ENCODE assay signal across 10 cellular contexts in the genomic region with DNA sequence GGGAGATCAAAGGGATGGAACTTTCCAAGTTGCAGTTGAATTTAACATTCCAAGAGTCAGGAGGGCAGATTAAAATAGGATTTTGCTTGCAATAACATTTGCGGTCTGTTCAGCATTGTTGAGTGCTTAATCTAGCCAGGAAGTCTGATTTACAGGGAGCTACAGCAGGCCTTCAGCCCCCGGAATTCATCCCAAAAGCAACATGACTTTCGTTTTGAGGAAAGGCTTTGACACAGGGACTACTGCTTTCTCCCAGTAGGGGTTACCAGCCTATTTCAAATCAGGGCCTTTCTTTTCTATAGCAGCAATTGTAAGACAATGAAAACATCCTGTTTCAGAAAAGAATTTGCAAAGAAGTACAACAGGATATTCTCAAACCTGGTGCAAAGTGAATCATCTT.
A peak's percentile ranks its signal among the peaks of the same experiment; 100 is the strongest.
DNase-seq lines count a peak whose midpoint lies in the region; ATAC-seq, FAIRE-seq and TF ChIP-seq lines count a peak whose summit lies in the region.
"Had no signal": no experiment of that assay in that cellular context is flagged by ENCODE, and none has a peak within 500 bp of the region (broad histone marks: within the 10 kb centered on the region; RNA-seq: fewer than 3 reads in every experiment).

No MANE protein-coding gene starts in this region.

- TF ChIP-seq POLR2A in endothelial cell of umbilical vein (IDR thresholded peaks at IDR 0.05; ENCODE audit: low read depth, low read length) (no peak), GM12891 (IDR thresholded peaks at IDR 0.05; ENCODE audit: low read depth, low read length) (no peak)

- CTCF ChIA-PET in activated CD8-positive, alpha-beta memory T cell treated with anti-CD3 and anti-CD28 coated beads, Interleukin-2, amount 10 ng/mL, durations not matched to agents 7 days and 5 days (lab: Charles Lee), result no interaction called here
- CTCF ChIA-PET in endothelial cell of umbilical vein (lab: Charles Lee), result interaction anchor here (0.7 to 1.9 kb wide), 11 partner anchors 14 to 325 kb away, joined by 3 to 12 read pairs (median 4); no protein-coding TSS in a partner anchor

- H3K4me3 Mint-ChIP-seq in activated CD8-positive, alpha-beta memory T cell treated with anti-CD3 and anti-CD28 coated beads, Interleukin-2, amount 10 ng/mL, durations not matched to agents 7 days and 5 days, result no peak overlapping the region
- H3K4me3 Mint-ChIP-seq in memory B cell, result no peak overlapping the region
- H3K4me3 Mint-ChIP-seq: activated naive CD8-positive, alpha-beta T cell treated with anti-CD3 and anti-CD28 coated beads, Interleukin-2, amount 10 ng/mL, durations not matched to agents 7 days and 5 days had no signal

- H3K27ac ChIP-seq in endothelial cell of umbilical vein (ENCODE audit: insufficient read depth, low read depth, low read length), result peak overlapping the region; percentile 98
- H3K27ac ChIP-seq in aorta (ENCODE audit: low read depth in 1 of 2, low read length in 2 of 2), result peak overlapping the region; percentile 59 to 73

- H3K4me1 ChIP-seq in endothelial cell of umbilical vein (ENCODE audit: control insufficient read depth, extremely low read depth, insufficient read depth, low read length), result peaks cover 43% of the 10 kb centered on the region
- peaks cover 0 to 4% of the 10 kb centered on the region in 2 donors for H3K4me1 ChIP-seq in aorta (ENCODE audit: control insufficient read depth in 1 of 2, insufficient read depth in 2 of 2, low read length in 2 of 2)

- no peak for ATAC-seq in activated CD8-positive, alpha-beta memory T cell treated with anti-CD3 and anti-CD28 coated beads, Interleukin-2, amount 10 ng/mL, durations not matched to agents 7 days and 5 days
- ATAC-seq in memory B cell (ENCODE audit: low read depth) (peak; percentile 21), aorta (ENCODE audit: low FRiP score) (peak; percentile 81), GM18519 (IDR thresholded peaks at IDR 0.05; ENCODE audit: low FRiP score, unreplicated experiment) (no peak), HG02588 (IDR thresholded peaks at IDR 0.05; ENCODE audit: unreplicated experiment) (no peak)

- DNase-seq in activated CD8-positive, alpha-beta memory T cell treated with anti-CD3 and anti-CD28 coated beads for 24 hours, result peak; percentile 7
- DNase-seq in activated CD8-positive, alpha-beta memory T cell treated with anti-CD3 and anti-CD28 coated beads, Interleukin-2, amount 10 ng/mL, durations not matched to agents 7 days and 5 days, result no peak
- DNase-seq in endothelial cell of umbilical vein (ENCODE audit: low read depth, low spot score) (peak; percentile 85), memory B cell (ENCODE audit: low spot score in 2 of 2) (no peak), aorta (no peak), GM12891 (ENCODE audit: insufficient read length, low spot score) (no peak)
- DNase-seq: 8988T; activated naive CD8-positive, alpha-beta T cell treated with anti-CD3 and anti-CD28 coated beads, Interleukin-2, amount 10 ng/mL, durations not matched to agents 7 days and 5 days had no signal

- H3K4me2 ChIP-seq in endothelial cell of umbilical vein (ENCODE audit: insufficient read depth, low read length), result peak overlapping the region; percentile 61

- no peaks in the 10 kb centered on the region for H4K20me1 ChIP-seq in endothelial cell of umbilical vein (replicated peaks; ENCODE audit: control insufficient read depth, extremely low read depth, insufficient read depth, low read length)

- no peaks in the 10 kb centered on the region for H3K36me3 ChIP-seq in endothelial cell of umbilical vein (ENCODE audit: control insufficient read depth in 2 of 2, extremely low read depth in 1 of 2, insufficient read depth in 2 of 2, low read length in 2 of 2)
- no peaks in the 10 kb centered on the region for H3K36me3 ChIP-seq in aorta (ENCODE audit: control insufficient read depth in 1 of 2, insufficient read depth in 2 of 2, low read length in 1 of 2)

- no peaks in the 10 kb centered on the region for H3K9me1 ChIP-seq in endothelial cell of umbilical vein (replicated peaks; ENCODE audit: control insufficient read depth, extremely low read depth, insufficient read depth, low read length)

- no peaks in the 10 kb centered on the region for H3K79me2 ChIP-seq in endothelial cell of umbilical vein (ENCODE audit: control insufficient read depth, insufficient read depth, low read length)

- H3K27ac Mint-ChIP-seq in activated CD8-positive, alpha-beta memory T cell treated with anti-CD3 and anti-CD28 coated beads, Interleukin-2, amount 10 ng/mL, durations not matched to agents 7 days and 5 days, result no peak overlapping the region
- no peak overlapping the region for H3K27ac Mint-ChIP-seq in memory B cell
- H3K27ac Mint-ChIP-seq: activated naive CD8-positive, alpha-beta T cell treated with anti-CD3 and anti-CD28 coated beads, Interleukin-2, amount 10 ng/mL, durations not matched to agents 7 days and 5 days had no signal

- no TSS peak for BruUV-seq in endothelial cell of umbilical vein (replicated peaks; lab: Mats Ljungman, UMichigan)

- FAIRE-seq in endothelial cell of umbilical vein (lab: Jason Lieb, UNC), result peak; percentile 93
- FAIRE-seq in GM12891 (lab: Jason Lieb, UNC), result no peak

- no peaks in the 10 kb centered on the region for H3K36me3 Mint-ChIP-seq in activated CD8-positive, alpha-beta memory T cell treated with anti-CD3 and anti-CD28 coated beads, Interleukin-2, amount 10 ng/mL, durations not matched to agents 7 days and 5 days
- H3K36me3 Mint-ChIP-seq in memory B cell, result no peaks in the 10 kb centered on the region
- H3K36me3 Mint-ChIP-seq: activated naive CD8-positive, alpha-beta T cell treated with anti-CD3 and anti-CD28 coated beads, Interleukin-2, amount 10 ng/mL, durations not matched to agents 7 days and 5 days had no signal

- POLR2A ChIA-PET in endothelial cell of umbilical vein (lab: Charles Lee), result interaction anchor here (1.0 kb wide), 1 partner anchor 333 kb away, joined by 3 read pairs; a partner anchor contains a TSS

- peaks cover 5% of the 10 kb centered on the region for H3K4me1 Mint-ChIP-seq in activated CD8-positive, alpha-beta memory T cell treated with anti-CD3 and anti-CD28 coated beads, Interleukin-2, amount 10 ng/mL, durations not matched to agents 7 days and 5 days
- H3K4me1 Mint-ChIP-seq in memory B cell, result peaks cover 11% of the 10 kb centered on the region

- TF ChIP-seq CTCF in endothelial cell of umbilical vein (IDR thresholded peaks at IDR 0.05; ENCODE audit: extremely low read depth in 1 of 2, insufficient read depth in 1 of 2, low read depth in 1 of 2, low read length in 2 of 2), result peak; percentile 30 to 40

- no peaks in the 10 kb centered on the region for H3K9me3 Mint-ChIP-seq in activated CD8-positive, alpha-beta memory T cell treated with anti-CD3 and anti-CD28 coated beads, Interleukin-2, amount 10 ng/mL, durations not matched to agents 7 days and 5 days (ENCODE audit: low read depth)
- no peaks in the 10 kb centered on the region for H3K9me3 Mint-ChIP-seq in memory B cell

- H3K9ac ChIP-seq in endothelial cell of umbilical vein (replicated peaks; ENCODE audit: extremely low read depth, insufficient read depth, low read length), result peak overlapping the region; percentile 95

- no peaks in the 10 kb centered on the region for H3K9me3 ChIP-seq in endothelial cell of umbilical vein (replicated peaks; ENCODE audit: control insufficient read depth, insufficient read depth, low read length)
- H3K9me3 ChIP-seq in aorta (ENCODE audit: control insufficient read depth, low read length), result no peaks in the 10 kb centered on the region

- intact Hi-C loops in endothelial cell of umbilical vein (cut with micrococcal nuclease), result loop anchor here (1.0 to 5.0 kb wide), 4 partner anchors 52 to 1319 kb away; no protein-coding TSS in a partner anchor
- intact Hi-C loops in aorta (cut with DNase I), result loop anchor here in 1 of 2 donors (5.0 to 10.0 kb wide), 2 partner anchors 207 to 325 kb away; no protein-coding TSS in a partner anchor

- H3K27me3 ChIP-seq in endothelial cell of umbilical vein (ENCODE audit: control insufficient read depth in 2 of 2, insufficient read depth in 2 of 2, low read length in 2 of 2), result no peaks in the 10 kb centered on the region
- no peaks in the 10 kb centered on the region for H3K27me3 ChIP-seq in aorta (ENCODE audit: control insufficient read depth in 1 of 2, insufficient read depth in 2 of 2, low read length in 1 of 2)

- peaks cover 39% of the 10 kb centered on the region for H3K27me3 Mint-ChIP-seq in activated CD8-positive, alpha-beta memory T cell treated with anti-CD3 and anti-CD28 coated beads, Interleukin-2, amount 10 ng/mL, durations not matched to agents 7 days and 5 days
- H3K27me3 Mint-ChIP-seq in memory B cell, result peaks cover 12% of the 10 kb centered on the region

- H2AFZ ChIP-seq in endothelial cell of umbilical vein (ENCODE audit: low read depth, low read length), result peak overlapping the region; percentile 32

- dilution Hi-C loops in endothelial cell of umbilical vein (cut with MboI; ENCODE audit: extremely low pct_ligation_motif_present, low sequenced_read_pairs), result no loop called here

- 3% methylated on average over 3 of the region's 3 CpGs for whole genome bisulfite sequencing in aorta, 2 donors

- H3K4me3 ChIP-seq in endothelial cell of umbilical vein (replicated peaks in 1 of 3; ENCODE audit: insufficient read depth in 1 of 3, low read depth in 1 of 3, low read length in 3 of 3) (no peak overlapping the region), aorta (ENCODE audit: low read length in 2 of 2) (no peak overlapping the region)

TF ChIP-seq in endothelial cell of umbilical vein, 7 proteins besides CTCF, POLR2A, EP300 and RAD21:
- peak; percentile 59 for TF ChIP-seq GATA2 (IDR thresholded peaks at IDR 0.05; ENCODE audit: insufficient read depth, insufficient read length, low read depth, low read length)
- TF ChIP-seq JUN (IDR thresholded peaks at IDR 0.05; ENCODE audit: borderline replicate concordance, insufficient read depth, insufficient read length, low read depth), result peak; percentile 15
- TF ChIP-seq FOS (IDR thresholded peaks at IDR 0.05; ENCODE audit: borderline replicate concordance, insufficient read depth, low read length), result peak; percentile 43
- peak; percentile 42 for TF ChIP-seq POLR2AphosphoS5 (IDR thresholded peaks at IDR 0.05; ENCODE audit: insufficient read depth, low read depth, low read length)
- no peak for TF ChIP-seq EZH2 (IDR thresholded peaks at IDR 0.05; ENCODE audit: borderline replicate concordance, low read depth, low read length, severe bottlenecking)
TF ChIP-seq in endothelial cell of umbilical vein: peak in this region for 4.

TF ChIP-seq in GM12891, 5 proteins besides CTCF, POLR2A, EP300 and RAD21:
- TF ChIP-seq POU2F2 (IDR thresholded peaks at IDR 0.05; ENCODE audit: low read depth, low read length), result no peak
- no peak for TF ChIP-seq POLR2AphosphoS5 (IDR thresholded peaks at IDR 0.05; ENCODE audit: low read depth, low read length)
TF ChIP-seq in GM12891: peak in this region for 0.

Comparison
In these comparisons a context has a peak if more than half of its experiments do, and no peak if none do; other contexts are left out.
1. DNase-seq: peak in activated CD8-positive, alpha-beta memory T cell treated with anti-CD3 and anti-CD28 coated beads for 24 hours (single experiment) and endothelial cell of umbilical vein (single experiment); none in activated CD8-positive, alpha-beta memory T cell treated with anti-CD3 and anti-CD28 coated beads, Interleukin-2, amount 10 ng/mL, durations not matched to agents 7 days and 5 days (single experiment), memory B cell (0 of 2), aorta (0 of 2) and GM12891 (single experiment).
2. ATAC-seq: peak in memory B cell (single experiment) and aorta (single experiment); none in activated CD8-positive, alpha-beta memory T cell treated with anti-CD3 and anti-CD28 coated beads, Interleukin-2, amount 10 ng/mL, durations not matched to agents 7 days and 5 days (single experiment), GM18519 (single experiment) and HG02588 (single experiment).